In genomic region chr5:44801992-44802391, GRCh38 we compare ENCODE assay signal across 21 cellular contexts.
"Had no signal": no experiment of that assay in that cellular context is flagged by ENCODE, and none has a peak within 500 bp of the region (broad histone marks: within the 10 kb centered on the region; RNA-seq: fewer than 3 reads in every experiment).

No MANE protein-coding gene starts in this region.

- H3K4me3 Mint-ChIP-seq: natural killer cell; stimulated activated memory B cell treated with anti-CD40 and anti-IgM and Interleukin-4, amounts not matched to agents 10 μg/mL and 1 μg/mL and 100 μg/mL, for 72 hours; stimulated activated naive CD8-positive, alpha-beta T cell treated with anti-CD3 and anti-CD28 coated beads, Interleukin-15, Interleukin-2, amounts not matched to agents 100 ng/mL and 50 ng/mL, for 24 hours had no signal

- H3K9me3 Mint-ChIP-seq: natural killer cell; stimulated activated memory B cell treated with anti-CD40 and anti-IgM and Interleukin-4, amounts not matched to agents 10 μg/mL and 1 μg/mL and 100 μg/mL, for 72 hours had no signal

- H3K4me1 ChIP-seq: lower lobe of right lung, psoas muscle, spleen, upper lobe of left lung had no signal

- H3K27ac Mint-ChIP-seq: natural killer cell; stimulated activated memory B cell treated with anti-CD40 and anti-IgM and Interleukin-4, amounts not matched to agents 10 μg/mL and 1 μg/mL and 100 μg/mL, for 72 hours; stimulated activated naive CD8-positive, alpha-beta T cell treated with anti-CD3 and anti-CD28 coated beads, Interleukin-15, Interleukin-2, amounts not matched to agents 100 ng/mL and 50 ng/mL, for 24 hours had no signal

- DNase-seq: dorsolateral prefrontal cortex; effector CD4-positive, alpha-beta T cell; left ventricle myocardium superior; lower lobe of right lung; natural killer cell; occipital lobe; ovary; posterior cingulate gyrus; psoas muscle; right cardiac atrium; spleen; stimulated activated CD4-positive, alpha-beta T cell treated with anti-CD3 and anti-CD28 coated beads, Interleukin-4, amount 100 ng/mL, for 4 hours; upper lobe of left lung had no signal

- H3K36me3 ChIP-seq: lower lobe of right lung, ovary, spleen, thoracic aorta, tibial nerve, upper lobe of left lung had no signal

- H3K36me3 Mint-ChIP-seq: natural killer cell; stimulated activated memory B cell treated with anti-CD40 and anti-IgM and Interleukin-4, amounts not matched to agents 10 μg/mL and 1 μg/mL and 100 μg/mL, for 72 hours had no signal

- H3K27me3 Mint-ChIP-seq: stimulated activated memory B cell treated with anti-CD40 and anti-IgM and Interleukin-4, amounts not matched to agents 10 μg/mL and 1 μg/mL and 100 μg/mL, for 72 hours had no signal

- H3K4me1 Mint-ChIP-seq: stimulated activated memory B cell treated with anti-CD40 and anti-IgM and Interleukin-4, amounts not matched to agents 10 μg/mL and 1 μg/mL and 100 μg/mL, for 72 hours had no signal

- FAIRE-seq: frontal cortex, keratinocyte, urothelium cell line had no signal

- H3K9me3 ChIP-seq: lower lobe of right lung, ovary, psoas muscle, thoracic aorta, tibial nerve, upper lobe of left lung had no signal

- H3K27me3 ChIP-seq: dorsolateral prefrontal cortex, ovary, spleen, tibial nerve, upper lobe of left lung had no signal

- H3K4me3 ChIP-seq: dorsolateral prefrontal cortex, lower lobe of right lung, ovary, psoas muscle, skin epidermis, spleen, thoracic aorta, tibial nerve, upper lobe of left lung had no signal

- ATAC-seq: left ventricle myocardium superior; lower lobe of right lung; natural killer cell; psoas muscle; right cardiac atrium; stimulated activated memory B cell treated with anti-CD40 and anti-IgM and Interleukin-4, amounts not matched to agents 10 μg/mL and 1 μg/mL and 100 μg/mL, for 72 hours had no signal

- H3K27ac ChIP-seq: dorsolateral prefrontal cortex, lower lobe of right lung, ovary, psoas muscle, skin epidermis, spleen, thoracic aorta, tibial nerve, upper lobe of left lung had no signal
